ENCODE assay signal across 1 cellular context in the genomic region with DNA sequence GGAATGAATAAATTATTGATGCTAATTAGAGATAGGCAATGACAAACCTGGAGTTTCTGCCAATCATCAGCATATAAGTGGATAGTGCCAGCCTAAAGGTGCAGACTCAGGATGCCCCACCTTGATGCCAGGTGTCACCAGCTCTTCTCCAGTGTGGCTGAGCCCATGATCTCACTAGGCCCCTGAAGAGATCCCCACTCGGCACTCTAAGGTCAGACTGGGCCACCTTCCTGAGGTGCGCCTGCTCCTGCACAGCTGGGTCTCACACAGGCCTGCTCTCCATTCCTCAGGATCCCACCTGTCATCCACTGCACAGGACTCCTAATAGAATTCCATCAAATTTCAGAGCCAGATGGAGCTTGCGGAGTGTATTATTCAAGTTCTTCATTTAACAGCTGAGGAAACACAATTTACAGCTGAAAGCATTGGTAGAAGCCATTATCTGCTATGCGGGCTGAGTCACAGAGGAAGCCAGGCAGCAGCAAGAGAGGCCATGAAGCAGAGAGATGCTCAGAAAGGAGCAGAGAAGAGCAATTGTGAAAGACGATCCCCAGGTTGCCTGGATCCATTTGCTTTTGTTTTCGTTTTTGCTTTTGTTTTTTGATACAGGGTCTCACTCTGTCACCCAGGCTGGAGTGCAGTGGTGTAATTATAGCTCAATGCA.
TF ChIP-seq lines count a peak whose summit lies in the region.

No MANE protein-coding gene starts in this region.

TF ChIP-seq in WTC11, 78 proteins besides CTCF, POLR2A, EP300 and RAD21 (continued from another document):
- TF ChIP-seq, protein P1, sequence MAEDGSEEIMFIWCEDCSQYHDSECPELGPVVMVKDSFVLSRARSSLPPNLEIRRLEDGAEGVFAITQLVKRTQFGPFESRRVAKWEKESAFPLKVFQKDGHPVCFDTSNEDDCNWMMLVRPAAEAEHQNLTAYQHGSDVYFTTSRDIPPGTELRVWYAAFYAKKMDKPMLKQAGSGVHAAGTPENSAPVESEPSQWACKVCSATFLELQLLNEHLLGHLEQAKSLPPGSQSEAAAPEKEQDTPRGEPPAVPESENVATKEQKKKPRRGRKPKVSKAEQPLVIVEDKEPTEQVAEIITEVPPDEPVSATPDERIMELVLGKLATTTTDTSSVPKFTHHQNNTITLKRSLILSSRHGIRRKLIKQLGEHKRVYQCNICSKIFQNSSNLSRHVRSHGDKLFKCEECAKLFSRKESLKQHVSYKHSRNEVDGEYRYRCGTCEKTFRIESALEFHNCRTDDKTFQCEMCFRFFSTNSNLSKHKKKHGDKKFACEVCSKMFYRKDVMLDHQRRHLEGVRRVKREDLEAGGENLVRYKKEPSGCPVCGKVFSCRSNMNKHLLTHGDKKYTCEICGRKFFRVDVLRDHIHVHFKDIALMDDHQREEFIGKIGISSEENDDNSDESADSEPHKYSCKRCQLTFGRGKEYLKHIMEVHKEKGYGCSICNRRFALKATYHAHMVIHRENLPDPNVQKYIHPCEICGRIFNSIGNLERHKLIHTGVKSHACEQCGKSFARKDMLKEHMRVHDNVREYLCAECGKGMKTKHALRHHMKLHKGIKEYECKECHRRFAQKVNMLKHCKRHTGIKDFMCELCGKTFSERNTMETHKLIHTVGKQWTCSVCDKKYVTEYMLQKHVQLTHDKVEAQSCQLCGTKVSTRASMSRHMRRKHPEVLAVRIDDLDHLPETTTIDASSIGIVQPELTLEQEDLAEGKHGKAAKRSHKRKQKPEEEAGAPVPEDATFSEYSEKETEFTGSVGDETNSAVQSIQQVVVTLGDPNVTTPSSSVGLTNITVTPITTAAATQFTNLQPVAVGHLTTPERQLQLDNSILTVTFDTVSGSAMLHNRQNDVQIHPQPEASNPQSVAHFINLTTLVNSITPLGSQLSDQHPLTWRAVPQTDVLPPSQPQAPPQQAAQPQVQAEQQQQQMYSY (CRISPR knock-in tag; IDR thresholded peaks at IDR 0.05) = no peak
- TF ChIP-seq NFYB (CRISPR knock-in tag; conservative IDR thresholded peaks at IDR 0.05; ENCODE audit: low read depth) (no peak), SP1 (CRISPR knock-in tag; conservative IDR thresholded peaks at IDR 0.05) (no peak)
